ENCODE assay signal across 8 cellular contexts in genomic region chr1:30106125-30106524, GRCh38.
A peak's percentile ranks its signal among the peaks of the same experiment; 100 is the strongest.
DNase-seq lines count a peak whose midpoint lies in the region; ATAC-seq and TF ChIP-seq lines count a peak whose summit lies in the region.

No MANE protein-coding gene starts in this region.

- H3K79me1 ChIP-seq in mesenchymal stem cell (replicated peaks; ENCODE audit: low read length, poor library complexity, severe bottlenecking), result no peaks in the 10 kb centered on the region

- no peak overlapping the region for H2BK5ac ChIP-seq in mesenchymal stem cell (ENCODE audit: low read depth, low read length, poor library complexity, severe bottlenecking)

- no peak overlapping the region for H3K4me3 ChIP-seq in body of pancreas
- H3K4me3 ChIP-seq in mesenchymal stem cell (ENCODE audit: insufficient read depth in 1 of 2, low read depth in 1 of 2, low read length in 2 of 2), result no peak overlapping the region

- H3K9ac ChIP-seq in mesenchymal stem cell (ENCODE audit: low read length), result no peak overlapping the region

- H3K18ac ChIP-seq in mesenchymal stem cell (ENCODE audit: low read depth in 1 of 2, low read length in 2 of 2), result no peak overlapping the region

- DNase-seq in Daoy (ENCODE audit: low read depth) (peak; percentile 73), LHCN-M2 (ENCODE audit: low read depth) (peak; percentile 10), body of pancreas (peak in 3 of 4 donors; percentile 18 to 42 (median 19)), mesenchymal stem cell (peak; percentile 37), NCI-H2196 (lab: John Stamatoyannopoulos, UW; ENCODE audit: unreplicated experiment) (no peak), CD1c-positive myeloid dendritic cell (ENCODE audit: extremely low spot score) (no peak), midbrain (lab: John Stamatoyannopoulos, UW) (no peak)

- H3K27ac ChIP-seq in body of pancreas (no peak overlapping the region), mesenchymal stem cell (ENCODE audit: low read length, poor library complexity, severe bottlenecking) (no peak overlapping the region)

- intact Hi-C loops in body of pancreas (cut with DNase I), result no loop called here

- ATAC-seq in body of pancreas (no peak), GM18498 (IDR thresholded peaks at IDR 0.05; ENCODE audit: unreplicated experiment) (no peak)

- H4K8ac ChIP-seq in mesenchymal stem cell (ENCODE audit: low read length), result no peak overlapping the region

- no peaks in the 10 kb centered on the region for H3K4me1 ChIP-seq in body of pancreas
- H3K4me1 ChIP-seq in mesenchymal stem cell (ENCODE audit: control insufficient read depth, insufficient read depth, low read depth, low read length), result no peaks in the 10 kb centered on the region

- TF ChIP-seq POLR2A in body of pancreas (IDR thresholded peaks at IDR 0.05), result no peak

- no peak overlapping the region for H2AK5ac ChIP-seq in mesenchymal stem cell (ENCODE audit: low read length, severe bottlenecking)

- no peak overlapping the region for H3K4ac ChIP-seq in mesenchymal stem cell (ENCODE audit: low read depth in 1 of 2, low read length in 2 of 2)

- no peak overlapping the region for H3K23ac ChIP-seq in mesenchymal stem cell (ENCODE audit: low read length in 2 of 2)

- no peaks in the 10 kb centered on the region for H3K36me3 ChIP-seq in body of pancreas (replicated peaks in 1 of 2; ENCODE audit: insufficient read depth in 1 of 2, low read depth in 2 of 2)
- H3K36me3 ChIP-seq in mesenchymal stem cell (ENCODE audit: control insufficient read depth in 1 of 2, insufficient read depth in 2 of 2, low read depth in 1 of 2, low read length in 2 of 2), result no peaks in the 10 kb centered on the region

- no peak overlapping the region for H4K91ac ChIP-seq in mesenchymal stem cell (ENCODE audit: low read length)

- no peak overlapping the region for H2BK120ac ChIP-seq in mesenchymal stem cell (ENCODE audit: low read depth, low read length)

- H2AFZ ChIP-seq in mesenchymal stem cell (ENCODE audit: low read depth, low read length), result no peak overlapping the region

- H3K27me3 ChIP-seq in body of pancreas (peaks cover 0 to 3% of the 10 kb centered on the region in 2 donors), mesenchymal stem cell (ENCODE audit: control insufficient read depth in 1 of 2, insufficient read depth in 1 of 2, low read length in 2 of 2) (peaks cover 58 to 95% of the 10 kb centered on the region in 2 experiments)

- no peak overlapping the region for H2BK12ac ChIP-seq in mesenchymal stem cell (ENCODE audit: low read length in 2 of 2)

- H2BK15ac ChIP-seq in mesenchymal stem cell (ENCODE audit: low read depth, poor library complexity, severe bottlenecking), result no peak overlapping the region

- WGBS in body of pancreas, 2 donors, result 28 to 34% methylated on average over 6 to 8 of the region's 8 CpGs
- WGBS in mesenchymal stem cell, result 21% methylated on average over 8 of the region's 8 CpGs

- peak in 4 of 7 experiments; percentile 26 to 39 (median 28) for TF ChIP-seq CTCF in body of pancreas (IDR thresholded peaks at IDR 0.05)

- no peak overlapping the region for H3K4me2 ChIP-seq in mesenchymal stem cell (ENCODE audit: low read length, poor library complexity, severe bottlenecking)

- no peak overlapping the region for H3K14ac ChIP-seq in mesenchymal stem cell (ENCODE audit: low read length in 2 of 2)

- H3K9me3 ChIP-seq in body of pancreas (no peaks in the 10 kb centered on the region), mesenchymal stem cell (ENCODE audit: control insufficient read depth, low read length) (no peaks in the 10 kb centered on the region)

Comparison
In these comparisons a context has a peak if more than half of its experiments do, and no peak if none do; other contexts are left out.
1. DNase-seq: peak in Daoy (single experiment), LHCN-M2 (single experiment), body of pancreas (3 of 4) and mesenchymal stem cell (single experiment); none in NCI-H2196 (single experiment), CD1c-positive myeloid dendritic cell (single experiment) and midbrain (single experiment).